Comparison of ENCODE assay signal across 1 cellular context in genomic region chr11:61869636-61870428, GRCh38.
TF ChIP-seq lines count a peak whose summit lies in the region.

No MANE protein-coding gene starts in this region.

TF ChIP-seq in K562, 482 proteins besides CTCF, POLR2A, EP300 and RAD21 (continued from another document):
- TF ChIP-seq MGA (IDR thresholded peaks at IDR 0.05): peak; percentile 38; the same call in 1 of the 2 replicates
- TF ChIP-seq NR4A1 (CRISPR knock-in tag; IDR thresholded peaks at IDR 0.05): peak; percentile 15; the same call in 1 of the 2 replicates
- peak; percentile 91 for TF ChIP-seq NR4A1 (tag; IDR thresholded peaks at IDR 0.05)
- peak; percentile 22; the same call in 1 of the 2 replicates for TF ChIP-seq ZNF263 (CRISPR knock-in tag; IDR thresholded peaks at IDR 0.05; ENCODE audit: borderline replicate concordance)
- TF ChIP-seq CREB3 (tag; conservative IDR thresholded peaks at IDR 0.05; ENCODE audit: low read depth): peak; percentile 39; the same call in 1 of the 2 replicates
- no peak for TF ChIP-seq ESRRB (CRISPR knock-in tag; IDR thresholded peaks at IDR 0.05; ENCODE audit: borderline replicate concordance)
- TF ChIP-seq E2F6 (IDR thresholded peaks at IDR 0.05; ENCODE audit: borderline replicate concordance in 1 of 2, extremely low read depth in 1 of 2, insufficient read depth in 1 of 2, insufficient read length in 1 of 2, low read depth in 1 of 2, low read length in 1 of 2, poor library complexity in 1 of 2, severe bottlenecking in 1 of 2): peak; percentile 26 to 31
- TF ChIP-seq ZNF699 (CRISPR knock-in tag; IDR thresholded peaks at IDR 0.05; ENCODE audit: insufficient replicate concordance): no peak
- TF ChIP-seq ZFP1 (CRISPR knock-in tag; IDR thresholded peaks at IDR 0.05): peak; percentile 43; the same call in 1 of the 2 replicates
- TF ChIP-seq ZBTB11 (CRISPR knock-in tag; IDR thresholded peaks at IDR 0.05): peak in 1 of 3 experiments; percentile 78; a peak in 2 of 6 replicates
- peak; percentile 57 to 66 for TF ChIP-seq NRF1 (conservative IDR thresholded peaks at IDR 0.05 in 1 of 2, IDR thresholded peaks at IDR 0.05 in 1 of 2)
- TF ChIP-seq ARNT (IDR thresholded peaks at IDR 0.05): peak; percentile 55 to 60; a peak in 2 of 4 replicates
- TF ChIP-seq HDGF (IDR thresholded peaks at IDR 0.05): peak; percentile 53; the same call in 1 of the 2 replicates
- TF ChIP-seq HBP1 (CRISPR knock-in tag; IDR thresholded peaks at IDR 0.05): 0 out of 2 replicates have a peak, but pooled peaks have one; percentile 53
- peak; percentile 98 for TF ChIP-seq MYNN (IDR thresholded peaks at IDR 0.05)
- no peak for TF ChIP-seq MYNN (CRISPR knock-in tag; IDR thresholded peaks at IDR 0.05)
- TF ChIP-seq CXXC5 (CRISPR knock-in tag; IDR thresholded peaks at IDR 0.05): peak; percentile 92
- TF ChIP-seq ZNF324 (CRISPR knock-in tag; IDR thresholded peaks at IDR 0.05): 0 out of 2 replicates have a peak, but pooled peaks have one; percentile 15
- TF ChIP-seq KLF6 (CRISPR knock-in tag; IDR thresholded peaks at IDR 0.05; ENCODE audit: borderline replicate concordance): peak; percentile 83; the same call in 1 of the 2 replicates
- TF ChIP-seq MTA2 (IDR thresholded peaks at IDR 0.05; ENCODE audit: low read depth): peak; percentile 86
- TF ChIP-seq HDAC8 (tag; IDR thresholded peaks at IDR 0.05): 0 out of 2 replicates have a peak, but pooled peaks have one; percentile 49
- TF ChIP-seq ZNF311 (CRISPR knock-in tag; IDR thresholded peaks at IDR 0.05): peak; percentile 56; the same call in 1 of the 2 replicates
- no peak for TF ChIP-seq RAD51 (IDR thresholded peaks at IDR 0.05; ENCODE audit: borderline replicate concordance, low read depth)
- no peak for TF ChIP-seq ILF3 (IDR thresholded peaks at IDR 0.05; ENCODE audit: borderline replicate concordance)
- peak; percentile 76; the same call in 1 of the 2 replicates for TF ChIP-seq E2F3 (CRISPR knock-in tag; IDR thresholded peaks at IDR 0.05)
- no peak for TF ChIP-seq MYBL2 (IDR thresholded peaks at IDR 0.05; ENCODE audit: low read depth)
- no peak for TF ChIP-seq MYBL2 (CRISPR knock-in tag; IDR thresholded peaks at IDR 0.05; ENCODE audit: borderline replicate concordance)
- TF ChIP-seq LEF1 (IDR thresholded peaks at IDR 0.05): peak; percentile 72; the same call in 1 of the 2 replicates
